In genomic region chr1:245301162-245301580, GRCh38 we compare ENCODE assay signal across 16 cellular contexts.
A peak's percentile ranks its signal among the peaks of the same experiment; 100 is the strongest.
DNase-seq lines count a peak whose midpoint lies in the region; ATAC-seq and TF ChIP-seq lines count a peak whose summit lies in the region.
"Had no signal": no experiment of that assay in that cellular context is flagged by ENCODE, and none has a peak within 500 bp of the region (broad histone marks: within the 10 kb centered on the region; RNA-seq: fewer than 3 reads in every experiment).

No MANE protein-coding gene starts in this region.

- no peak overlapping the region for H3K4me3 Mint-ChIP-seq in osteocyte (ENCODE audit: unreplicated experiment)
- H3K4me3 Mint-ChIP-seq: activated B cell treated with CpG ODN at 0.5 μM for 24 hours; activated naive CD8-positive, alpha-beta T cell treated with anti-CD3 and anti-CD28 coated beads, Interleukin-2, amount 50 U/mL, for 24 hours had no signal

- no peaks in the 10 kb centered on the region for H3K9me3 Mint-ChIP-seq in osteocyte (ENCODE audit: unreplicated experiment)

- no peaks in the 10 kb centered on the region for H3K4me1 ChIP-seq in fibroblast of lung (ENCODE audit: control insufficient read depth, extremely low read depth, insufficient read depth, low read length)
- peaks cover 9% of the 10 kb centered on the region for H3K4me1 ChIP-seq in lower lobe of right lung
- H3K4me1 ChIP-seq: Caco-2, spleen, testis had no signal

- TF ChIP-seq CTCF in fibroblast of lung (conservative IDR thresholded peaks at IDR 0.05 in 1 of 2, IDR thresholded peaks at IDR 0.05 in 1 of 2; ENCODE audit: low read depth in 1 of 2, low read length in 2 of 2) (no peak), lower lobe of right lung (IDR thresholded peaks at IDR 0.05) (no peak), osteocyte (IDR thresholded peaks at IDR 0.05) (no peak)

- H3K4me1 Mint-ChIP-seq in osteocyte (ENCODE audit: unreplicated experiment) = no peaks in the 10 kb centered on the region
- H3K4me1 Mint-ChIP-seq: activated B cell treated with CpG ODN at 0.5 μM for 24 hours; activated naive CD8-positive, alpha-beta T cell treated with anti-CD3 and anti-CD28 coated beads, Interleukin-2, amount 50 U/mL, for 24 hours had no signal

- intact Hi-C loops in Right ventricle myocardium superior (cut with DNase I) = no loop called here
- intact Hi-C loops in cardiac septum (cut with DNase I) = no loop called here
- intact Hi-C loops in lower lobe of right lung (cut with DNase I) = no loop called here

- no peaks in the 10 kb centered on the region for H4K20me1 ChIP-seq in fibroblast of lung (ENCODE audit: control insufficient read depth, extremely low read depth, insufficient read depth, low read length)

- peak overlapping the region; percentile 23 for H3K4me2 ChIP-seq in fibroblast of lung (ENCODE audit: extremely low read depth, insufficient read depth, low read length)

- no peak overlapping the region for H2AFZ ChIP-seq in fibroblast of lung (ENCODE audit: low read length)

- H3K4me3 ChIP-seq in fibroblast of lung (replicated peaks in 1 of 4; ENCODE audit: control extremely low read depth in 1 of 4, insufficient read depth in 1 of 4, low read depth in 3 of 4, low read length in 4 of 4) (peak overlapping the region in 2 of 4 experiments; percentile 11 to 32), lower lobe of right lung (no peak overlapping the region)
- H3K4me3 ChIP-seq: spleen, testis had no signal

- H3K9ac ChIP-seq in fibroblast of lung (ENCODE audit: insufficient read depth, low read length) = no peak overlapping the region

- H3K36me3 ChIP-seq in fibroblast of lung (ENCODE audit: control insufficient read depth, insufficient read depth, low read length) (no peaks in the 10 kb centered on the region), lower lobe of right lung (no peaks in the 10 kb centered on the region)
- H3K36me3 ChIP-seq: neutrophil, spleen had no signal

- ATAC-seq in Right ventricle myocardium superior (ENCODE audit: poor library complexity) = peak; percentile 67
- peak; percentile 35 to 71 for ATAC-seq in lower lobe of right lung
- ATAC-seq: activated naive CD8-positive, alpha-beta T cell treated with anti-CD3 and anti-CD28 coated beads, Interleukin-2, amount 50 U/mL, for 24 hours had no signal

- H3K27me3 ChIP-seq in fibroblast of lung (ENCODE audit: control insufficient read depth, insufficient read depth, low read length) (no peaks in the 10 kb centered on the region), lower lobe of right lung (ENCODE audit: low read depth) (no peaks in the 10 kb centered on the region)
- H3K27me3 ChIP-seq: testis had no signal

- H3K79me2 ChIP-seq in fibroblast of lung (ENCODE audit: control insufficient read depth, insufficient read depth, low read length) = no peaks in the 10 kb centered on the region

- H3K9me3 ChIP-seq in fibroblast of lung (ENCODE audit: control insufficient read depth, insufficient read depth, low read depth, low read length) (no peaks in the 10 kb centered on the region), lower lobe of right lung (no peaks in the 10 kb centered on the region)
- H3K9me3 ChIP-seq: Caco-2, neutrophil, spleen, testis had no signal

- no peak overlapping the region for H3K27ac Mint-ChIP-seq in osteocyte (ENCODE audit: unreplicated experiment)
- H3K27ac Mint-ChIP-seq: activated B cell treated with CpG ODN at 0.5 μM for 24 hours; activated naive CD8-positive, alpha-beta T cell treated with anti-CD3 and anti-CD28 coated beads, Interleukin-2, amount 50 U/mL, for 24 hours had no signal

- no peaks in the 10 kb centered on the region for H3K36me3 Mint-ChIP-seq in osteocyte (ENCODE audit: unreplicated experiment)

- H3K27ac ChIP-seq in fibroblast of lung (ENCODE audit: insufficient read depth, low read length) (no peak overlapping the region), lower lobe of right lung (no peak overlapping the region)
- H3K27ac ChIP-seq: neutrophil, testis had no signal

- DNase-seq in Right ventricle myocardium superior = peak; percentile 54
- DNase-seq in cardiac septum (ENCODE audit: low spot score) = no peak
- peak; percentile 45 to 58 for DNase-seq in fibroblast of lung (ENCODE audit: low read depth in 2 of 2)
- DNase-seq in lower lobe of right lung = no peak
- DNase-seq in activated CD8-positive, alpha-beta memory T cell treated with anti-CD3 and anti-CD28 coated beads, Interleukin-2, amount 50 U/mL, for 48 hours = no peak
- DNase-seq in OCI-M1 (lab: John Stamatoyannopoulos, UW) = no peak
- DNase-seq in osteocyte (ENCODE audit: extremely low spot score, unreplicated experiment) = no peak
- DNase-seq in activated T-cell treated with anti-CD3 and anti-CD28 coated beads, Interleukin-2, amount 50 U/mL, for 48 hours = no peak
- DNase-seq: activated B cell treated with CpG ODN at 0.5 μM for 24 hours; activated naive CD8-positive, alpha-beta T cell treated with anti-CD3 and anti-CD28 coated beads, Interleukin-2, amount 50 U/mL, for 24 hours; Caco-2; effector CD8-positive, alpha-beta T cell; NCI-H1048; spleen; testis had no signal

- peaks cover 2% of the 10 kb centered on the region for H3K27me3 Mint-ChIP-seq in osteocyte (ENCODE audit: unreplicated experiment)

Comparison
In these comparisons a context has a peak if more than half of its experiments do, and no peak if none do; other contexts are left out.
1. DNase-seq: peak in Right ventricle myocardium superior (single experiment) and fibroblast of lung (2 of 2); none in cardiac septum (single experiment), lower lobe of right lung (single experiment), activated CD8-positive, alpha-beta memory T cell treated with anti-CD3 and anti-CD28 coated beads, Interleukin-2, amount 50 U/mL, for 48 hours (single experiment), OCI-M1 (single experiment), osteocyte (single experiment) and activated T-cell treated with anti-CD3 and anti-CD28 coated beads, Interleukin-2, amount 50 U/mL, for 48 hours (0 of 2).